1 cellular context compared by ENCODE assay signal in the genomic region with DNA sequence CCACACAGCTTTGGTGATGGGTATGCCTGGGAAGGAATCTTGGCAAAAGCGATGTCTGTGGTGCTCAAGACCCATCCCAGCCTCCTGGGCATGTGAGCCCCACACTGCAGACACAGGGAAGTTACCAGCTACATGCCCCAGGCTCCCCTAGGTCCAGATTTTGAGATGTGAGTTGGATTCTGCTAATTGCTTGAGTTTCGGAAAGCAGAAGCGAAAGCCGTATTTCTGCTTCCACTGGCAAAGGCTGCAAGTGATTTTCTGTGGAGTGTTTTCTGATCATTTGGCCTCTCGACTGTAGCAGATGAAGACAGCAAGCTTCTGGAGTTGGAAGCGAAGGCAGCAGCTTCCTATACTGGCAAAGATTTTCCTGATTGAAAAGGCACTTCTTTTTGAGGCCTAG.
TF ChIP-seq lines count a peak whose summit lies in the region.

No MANE protein-coding gene starts in this region.

TF ChIP-seq in GM23338, 12 proteins besides CTCF, POLR2A, EP300 and RAD21 (continued from another document):
- TF ChIP-seq, protein P1, sequence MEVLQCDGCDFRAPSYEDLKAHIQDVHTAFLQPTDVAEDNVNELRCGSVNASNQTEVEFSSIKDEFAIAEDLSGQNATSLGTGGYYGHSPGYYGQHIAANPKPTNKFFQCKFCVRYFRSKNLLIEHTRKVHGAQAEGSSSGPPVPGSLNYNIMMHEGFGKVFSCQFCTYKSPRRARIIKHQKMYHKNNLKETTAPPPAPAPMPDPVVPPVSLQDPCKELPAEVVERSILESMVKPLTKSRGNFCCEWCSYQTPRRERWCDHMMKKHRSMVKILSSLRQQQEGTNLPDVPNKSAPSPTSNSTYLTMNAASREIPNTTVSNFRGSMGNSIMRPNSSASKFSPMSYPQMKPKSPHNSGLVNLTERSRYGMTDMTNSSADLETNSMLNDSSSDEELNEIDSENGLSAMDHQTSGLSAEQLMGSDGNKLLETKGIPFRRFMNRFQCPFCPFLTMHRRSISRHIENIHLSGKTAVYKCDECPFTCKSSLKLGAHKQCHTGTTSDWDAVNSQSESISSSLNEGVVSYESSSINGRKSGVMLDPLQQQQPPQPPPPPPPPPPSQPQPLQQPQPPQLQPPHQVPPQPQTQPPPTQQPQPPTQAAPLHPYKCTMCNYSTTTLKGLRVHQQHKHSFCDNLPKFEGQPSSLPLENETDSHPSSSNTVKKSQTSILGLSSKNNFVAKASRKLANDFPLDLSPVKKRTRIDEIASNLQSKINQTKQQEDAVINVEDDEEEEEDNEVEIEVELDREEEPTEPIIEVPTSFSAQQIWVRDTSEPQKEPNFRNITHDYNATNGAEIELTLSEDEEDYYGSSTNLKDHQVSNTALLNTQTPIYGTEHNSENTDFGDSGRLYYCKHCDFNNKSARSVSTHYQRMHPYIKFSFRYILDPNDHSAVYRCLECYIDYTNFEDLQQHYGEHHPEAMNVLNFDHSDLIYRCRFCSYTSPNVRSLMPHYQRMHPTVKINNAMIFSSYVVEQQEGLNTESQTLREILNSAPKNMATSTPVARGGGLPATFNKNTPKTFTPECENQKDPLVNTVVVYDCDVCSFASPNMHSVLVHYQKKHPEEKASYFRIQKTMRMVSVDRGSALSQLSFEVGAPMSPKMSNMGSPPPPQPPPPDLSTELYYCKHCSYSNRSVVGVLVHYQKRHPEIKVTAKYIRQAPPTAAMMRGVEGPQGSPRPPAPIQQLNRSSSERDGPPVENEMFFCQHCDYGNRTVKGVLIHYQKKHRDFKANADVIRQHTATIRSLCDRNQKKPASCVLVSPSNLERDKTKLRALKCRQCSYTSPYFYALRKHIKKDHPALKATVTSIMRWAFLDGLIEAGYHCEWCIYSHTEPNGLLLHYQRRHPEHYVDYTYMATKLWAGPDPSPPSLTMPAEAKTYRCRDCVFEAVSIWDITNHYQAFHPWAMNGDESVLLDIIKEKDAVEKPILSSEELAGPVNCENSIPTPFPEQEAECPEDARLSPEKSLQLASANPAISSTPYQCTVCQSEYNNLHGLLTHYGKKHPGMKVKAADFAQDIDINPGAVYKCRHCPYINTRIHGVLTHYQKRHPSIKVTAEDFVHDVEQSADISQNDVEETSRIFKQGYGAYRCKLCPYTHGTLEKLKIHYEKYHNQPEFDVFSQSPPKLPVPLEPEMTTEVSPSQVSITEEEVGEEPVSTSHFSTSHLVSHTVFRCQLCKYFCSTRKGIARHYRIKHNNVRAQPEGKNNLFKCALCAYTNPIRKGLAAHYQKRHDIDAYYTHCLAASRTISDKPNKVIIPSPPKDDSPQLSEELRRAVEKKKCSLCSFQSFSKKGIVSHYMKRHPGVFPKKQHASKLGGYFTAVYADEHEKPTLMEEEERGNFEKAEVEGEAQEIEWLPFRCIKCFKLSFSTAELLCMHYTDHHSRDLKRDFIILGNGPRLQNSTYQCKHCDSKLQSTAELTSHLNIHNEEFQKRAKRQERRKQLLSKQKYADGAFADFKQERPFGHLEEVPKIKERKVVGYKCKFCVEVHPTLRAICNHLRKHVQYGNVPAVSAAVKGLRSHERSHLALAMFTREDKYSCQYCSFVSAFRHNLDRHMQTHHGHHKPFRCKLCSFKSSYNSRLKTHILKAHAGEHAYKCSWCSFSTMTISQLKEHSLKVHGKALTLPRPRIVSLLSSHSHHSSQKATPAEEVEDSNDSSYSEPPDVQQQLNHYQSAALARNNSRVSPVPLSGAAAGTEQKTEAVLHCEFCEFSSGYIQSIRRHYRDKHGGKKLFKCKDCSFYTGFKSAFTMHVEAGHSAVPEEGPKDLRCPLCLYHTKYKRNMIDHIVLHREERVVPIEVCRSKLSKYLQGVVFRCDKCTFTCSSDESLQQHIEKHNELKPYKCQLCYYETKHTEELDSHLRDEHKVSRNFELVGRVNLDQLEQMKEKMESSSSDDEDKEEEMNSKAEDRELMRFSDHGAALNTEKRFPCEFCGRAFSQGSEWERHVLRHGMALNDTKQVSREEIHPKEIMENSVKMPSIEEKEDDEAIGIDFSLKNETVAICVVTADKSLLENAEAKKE (CRISPR knock-in tag; IDR thresholded peaks at IDR 0.05) = no peak
- no peak for TF ChIP-seq ZNF114 (CRISPR knock-in tag; IDR thresholded peaks at IDR 0.05)
